Comparison of ENCODE assay signal across 8 cellular contexts in genomic region chr4:39365931-39366771, GRCh38. TPM values are rescaled to one million over a fixed set of nuclear protein-coding genes. Genes with fewer than 3 reads are reported as not detected.
A peak's percentile ranks its signal among the peaks of the same experiment; 100 is the strongest.
DNase-seq lines count a peak whose midpoint lies in the region; TF ChIP-seq lines count a peak whose summit lies in the region.

TSS of gene RFC1 (minus strand) at chr4:39366362. CDS start at chr4:39366241, 121 bp downstream.

- H3K4me3 ChIP-seq in cardiac muscle cell (peak within 1 kb of the TSS; percentile 77), parathyroid adenoma (ENCODE audit: low read depth, low read length) (peak within 1 kb of the TSS; percentile 96), tibial artery (peak within 1 kb of the TSS; percentile 76 to 82)

- intact Hi-C loops in tibial artery (cut with DNase I; ENCODE audit: low total_unique reads): no loop called here

- peaks cover 6% of the 10 kb centered on the region for H3K4me1 ChIP-seq in cardiac muscle cell (ENCODE audit: low read depth)
- no peaks in the 10 kb centered on the region for H3K4me1 ChIP-seq in parathyroid adenoma
- H3K4me1 ChIP-seq in tibial artery: peaks cover 0 to 30% (median 12%) of the 10 kb centered on the region in 4 donors

- H3K9me3 ChIP-seq in cardiac muscle cell (ENCODE audit: low read depth): no peaks in the 10 kb centered on the region
- H3K9me3 ChIP-seq in parathyroid adenoma (ENCODE audit: control insufficient read depth, low read length): no peaks in the 10 kb centered on the region
- no peaks in the 10 kb centered on the region for H3K9me3 ChIP-seq in tibial artery

- peaks cover 6% of the 10 kb centered on the region; the same call in 1 of the 2 replicates for H3K27me3 Mint-ChIP-seq in HFFc6 (ENCODE audit: insufficient read depth)

- peak within 1 kb of the TSS; percentile 88 for H3K4me2 ChIP-seq in parathyroid adenoma (ENCODE audit: low read length)

- peak; percentile 83 for DNase-seq in GDM1 (lab: John Stamatoyannopoulos, UW)
- DNase-seq in HFFc6: peak; percentile 83
- peak; percentile 75 for DNase-seq in NCI-H1105 (lab: John Stamatoyannopoulos, UW)
- peak; percentile 70 to 80 for DNase-seq in SW 1271 (lab: John Stamatoyannopoulos, UW)
- DNase-seq in activated naive CD8-positive, alpha-beta T cell treated with anti-CD3 and anti-CD28 coated beads, Interleukin-2, amount 50 U/mL, for 16 hours (ENCODE audit: low read depth, low spot score): peak; percentile 86
- peak; percentile 94 to 95 for DNase-seq in cardiac muscle cell (ENCODE audit: low read depth in 1 of 2, low spot score in 1 of 2)
- peak; percentile 84 to 93 for DNase-seq in tibial artery

- H3K9me3 Mint-ChIP-seq in HFFc6: peaks cover 7% of the 10 kb centered on the region

- peaks cover 7% of the 10 kb centered on the region; the same call in 1 of the 2 replicates for H3K36me3 Mint-ChIP-seq in HFFc6 (ENCODE audit: low read depth)

- H3K27ac Mint-ChIP-seq in HFFc6: peak within 1 kb of the TSS; percentile 86

- H3K27ac ChIP-seq in cardiac muscle cell: peak within 1 kb of the TSS; percentile 87
- peak within 1 kb of the TSS; percentile 75 for H3K27ac ChIP-seq in parathyroid adenoma
- H3K27ac ChIP-seq in tibial artery: peak within 1 kb of the TSS; percentile 76 to 77

- H3K79me2 ChIP-seq in parathyroid adenoma: no peaks in the 10 kb centered on the region

- TF ChIP-seq CTCF in HFFc6 (IDR thresholded peaks at IDR 0.05) (no peak), cardiac muscle cell (IDR thresholded peaks at IDR 0.05; ENCODE audit: low read depth, low read length) (no peak), parathyroid adenoma (IDR thresholded peaks at IDR 0.05) (no peak), tibial artery (IDR thresholded peaks at IDR 0.05) (no peak)

- no peak within 1 kb of the TSS for H3K9ac ChIP-seq in parathyroid adenoma

- H3K27me3 ChIP-seq in cardiac muscle cell (no peaks in the 10 kb centered on the region), parathyroid adenoma (ENCODE audit: control insufficient read depth, insufficient read depth, low read length) (no peaks in the 10 kb centered on the region), tibial artery (no peaks in the 10 kb centered on the region)

- H3K4me1 Mint-ChIP-seq in HFFc6 (ENCODE audit: low read depth): peaks cover 19% of the 10 kb centered on the region

- peak within 1 kb of the TSS; percentile 96 for H3K4me3 Mint-ChIP-seq in HFFc6

- peak within 1 kb of the TSS; percentile 85 for H2AFZ ChIP-seq in parathyroid adenoma

- H3K36me3 ChIP-seq in cardiac muscle cell: no peaks in the 10 kb centered on the region
- no peaks in the 10 kb centered on the region for H3K36me3 ChIP-seq in parathyroid adenoma (ENCODE audit: control insufficient read depth, insufficient read depth, low read length)
- H3K36me3 ChIP-seq in tibial artery: no peaks in the 10 kb centered on the region

RNA-seq across cellular contexts. Expression of gene RFC1, which starts in this region (rescaled TPM):
- total RNA-seq in HFFc6 (2021; fragmentation: NEBNext Ultra II Directional; extraction: Animal tissue kit (Norgen Biotek cat#: 25700)): 10 to 100 TPM; 35.1 to 42.7 (median 41.0) TPM
- total RNA-seq in cardiac muscle cell: 24.7 and 29.5 TPM in 2 replicates
- polyA plus RNA-seq in cardiac muscle cell: 21.5 and 24.2 TPM in 2 replicates

Comparison
In these comparisons a context has a peak if more than half of its experiments do, and no peak if none do; other contexts are left out.
1. Peak in every context shown above with its lines: DNase-seq, H3K4me3 ChIP-seq and H3K27ac ChIP-seq.